ENCODE assay signal across 20 cellular contexts in genomic region chr9:79598562-79599345, GRCh38. TPM values are rescaled to one million over a fixed set of nuclear protein-coding genes. Genes with fewer than 3 reads are reported as not detected.
DNase-seq lines count a peak whose midpoint lies in the region; ATAC-seq and TF ChIP-seq lines count a peak whose summit lies in the region.
"Had no signal": no experiment of that assay in that cellular context is flagged by ENCODE, and none has a peak within 500 bp of the region (broad histone marks: within the 10 kb centered on the region; RNA-seq: fewer than 3 reads in every experiment).

No MANE protein-coding gene starts in this region.

- TF ChIP-seq EP300 in SK-N-SH (IDR thresholded peaks at IDR 0.05; ENCODE audit: borderline replicate concordance in 1 of 2, low read depth in 1 of 2, low read length in 1 of 2): no peak

- no peaks in the 10 kb centered on the region for H3K27me3 ChIP-seq in BLaER1
- H3K27me3 ChIP-seq in CD4-positive, alpha-beta memory T cell (ENCODE audit: insufficient read depth, low read length): no peaks in the 10 kb centered on the region
- no peaks in the 10 kb centered on the region for H3K27me3 ChIP-seq in SK-N-SH (ENCODE audit: insufficient read depth)
- H3K27me3 ChIP-seq: SJCRH30 had no signal

- peaks cover 73% of the 10 kb centered on the region for H3K4me1 ChIP-seq in BLaER1
- H3K4me1 ChIP-seq in CD4-positive, alpha-beta memory T cell (ENCODE audit: insufficient read depth, low read length): peaks cover 21% of the 10 kb centered on the region
- H3K4me1 ChIP-seq in SK-N-SH (ENCODE audit: control insufficient read depth in 1 of 2, insufficient read depth in 2 of 2, low read depth in 1 of 2, low read length in 1 of 2): peaks cover 0 to 5% of the 10 kb centered on the region in 2 experiments; a peak in 2 of 4 replicates
- H3K4me1 ChIP-seq: HAP-1, SJCRH30 had no signal

- H2AFZ ChIP-seq in SK-N-SH (ENCODE audit: low read depth): no peak overlapping the region
- H2AFZ ChIP-seq: GM23338 had no signal

- no peak for DNase-seq in CD4-positive, alpha-beta memory T cell
- no peak for DNase-seq in SK-N-SH
- peak; percentile 21 for DNase-seq in fibroblast of gingiva (ENCODE audit: low read depth)
- DNase-seq in AG20443 (ENCODE audit: low spot score): no peak
- DNase-seq in NCI-H510A treated with DMSO at 0.1 percent for 48 hours (lab: John Stamatoyannopoulos, UW): no peak
- DNase-seq: CD8-positive, alpha-beta T cell; DMS153; NCI-H1694; NCI-H2081; NCI-H2171; NCI-H345; NCI-H524 treated with DMSO at 0.1 percent for 48 hours; NCI-H82; SJCRH30 had no signal

- H4K20me1 ChIP-seq in BLaER1 (peaks cover 53% of the 10 kb centered on the region), SK-N-SH (ENCODE audit: insufficient read depth) (peaks cover 46% of the 10 kb centered on the region)

- no peak for ATAC-seq in HG03025 (IDR thresholded peaks at IDR 0.05; ENCODE audit: low FRiP score, unreplicated experiment)
- ATAC-seq: CD8-positive, alpha-beta T cell; GM23338 had no signal

- H3K4me3 ChIP-seq in BLaER1 (no peak overlapping the region), SK-N-SH (ENCODE audit: low read depth in 2 of 2, low read length in 1 of 2) (no peak overlapping the region)
- H3K4me3 ChIP-seq in CD4-positive, alpha-beta memory T cell (ENCODE audit: low read length in 2 of 2): no peak overlapping the region
- H3K4me3 ChIP-seq: GM23338, HAP-1, SJCRH30 had no signal

- H3K27ac ChIP-seq in BLaER1 (peak overlapping the region; percentile 46), SK-N-SH (ENCODE audit: low read depth in 2 of 2, low read length in 1 of 2) (peak overlapping the region in 1 of 2 experiments; percentile 64; a peak in 2 of 4 replicates)
- H3K27ac ChIP-seq in CD4-positive, alpha-beta memory T cell (ENCODE audit: low read depth, low read length): no peak overlapping the region
- H3K27ac ChIP-seq: SJCRH30 had no signal

- peaks cover 6% of the 10 kb centered on the region for H3F3A ChIP-seq in SK-N-SH (replicated peaks; ENCODE audit: insufficient read depth)

- POLR2A ChIA-PET in CD4-positive, alpha-beta memory T cell (lab: Charles Lee; ENCODE audit: partially characterized antibody): interaction anchor here (1.2 to 1.6 kb wide), 2 partner anchors 16 to 17 kb away, joined by 3 to 4 read pairs; no protein-coding TSS in a partner anchor
- POLR2A ChIA-PET in SK-N-SH (lab: Yijun Ruan, JAX): no interaction called here

- intact Hi-C loops in CD4-positive, alpha-beta memory T cell (cut with micrococcal nuclease): no loop called here

- H3K9me2 ChIP-seq in SK-N-SH: no peaks in the 10 kb centered on the region

- H3K4me3 Mint-ChIP-seq in CD4-positive, alpha-beta memory T cell: peak overlapping the region in 4 of 8 donors; percentile 3 to 35 (median 23)
- H3K4me3 Mint-ChIP-seq: B cell; CD8-positive, alpha-beta T cell; GM23338; IgD-negative memory B cell had no signal

- H3K9me3 ChIP-seq in BLaER1 (peaks cover 51% of the 10 kb centered on the region), SK-N-SH (no peaks in the 10 kb centered on the region)
- H3K9me3 ChIP-seq in CD4-positive, alpha-beta memory T cell (ENCODE audit: control insufficient read depth in 1 of 2, low read length in 2 of 2): no peaks in the 10 kb centered on the region
- H3K9me3 ChIP-seq: HAP-1 had no signal

- TF ChIP-seq RAD21 in SK-N-SH (IDR thresholded peaks at IDR 0.05; ENCODE audit: low read length): no peak

- WGBS in SK-N-SH (ENCODE audit: low lambda C conversion rate): 62% methylated on average over 4 of the region's 4 CpGs

- H3K9ac ChIP-seq in BLaER1 (no peak overlapping the region), SK-N-SH (no peak overlapping the region)

- no peaks in the 10 kb centered on the region for H3K27me3 Mint-ChIP-seq in CD4-positive, alpha-beta memory T cell
- H3K27me3 Mint-ChIP-seq: B cell, IgD-negative memory B cell had no signal

- H3K4me2 ChIP-seq in BLaER1 (peak overlapping the region; percentile 50), SK-N-SH (no peak overlapping the region)
- H3K4me2 ChIP-seq: GM23338 had no signal

- H3K79me2 ChIP-seq in SK-N-SH (ENCODE audit: insufficient read depth): peaks cover 100% of the 10 kb centered on the region

- peak overlapping the region in 4 of 7 donors; percentile 4 to 43 (median 8) for H3K27ac Mint-ChIP-seq in CD4-positive, alpha-beta memory T cell
- H3K27ac Mint-ChIP-seq: B cell; CD8-positive, alpha-beta T cell had no signal

- H3K36me3 Mint-ChIP-seq in CD4-positive, alpha-beta memory T cell: peaks cover 20 to 27% of the 10 kb centered on the region in 2 donors

- no peak for TF ChIP-seq CTCF in SK-N-SH (IDR thresholded peaks at IDR 0.05)

- H3K4me1 Mint-ChIP-seq in CD4-positive, alpha-beta memory T cell: peaks cover 47 to 79% (median 57%) of the 10 kb centered on the region in 4 donors

- H3K36me3 ChIP-seq in BLaER1: peaks cover 90% of the 10 kb centered on the region
- H3K36me3 ChIP-seq in CD4-positive, alpha-beta memory T cell (ENCODE audit: insufficient read depth, low read length): no peaks in the 10 kb centered on the region
- peaks cover 41 to 73% of the 10 kb centered on the region in 2 experiments for H3K36me3 ChIP-seq in SK-N-SH (replicated peaks in 1 of 2; ENCODE audit: control insufficient read depth in 1 of 2, insufficient read depth in 2 of 2, low read length in 1 of 2)
- H3K36me3 ChIP-seq: HAP-1 had no signal

- peaks cover 0 to 11% (median 6%) of the 10 kb centered on the region in 8 donors for H3K9me3 Mint-ChIP-seq in CD4-positive, alpha-beta memory T cell
- H3K9me3 Mint-ChIP-seq: GM23338 had no signal

- CTCF ChIA-PET in CD4-positive, alpha-beta memory T cell (lab: Charles Lee; ENCODE audit: partially characterized antibody): no interaction called here
- CTCF ChIA-PET in SK-N-SH (lab: Yijun Ruan, JAX): interaction anchor here (0.7 kb wide), 1 partner anchor 953 kb away, joined by 3 read pairs; no protein-coding TSS in a partner anchor

TF ChIP-seq in SK-N-SH, 30 proteins besides CTCF, POLR2A, EP300 and RAD21:
- TF ChIP-seq MEF2A (IDR thresholded peaks at IDR 0.05; ENCODE audit: borderline replicate concordance, low read depth) (no peak), TCF12 (IDR thresholded peaks at IDR 0.05) (peak; percentile 79), NFIC (IDR thresholded peaks at IDR 0.05; ENCODE audit: borderline replicate concordance) (peak; percentile 22; the same call in 1 of the 2 replicates), JUND (IDR thresholded peaks at IDR 0.05) (peak; percentile 20; the same call in 1 of the 2 replicates), MAX (IDR thresholded peaks at IDR 0.05; ENCODE audit: low read depth) (no peak), PBX3 (IDR thresholded peaks at IDR 0.05) (peak; percentile 62)

RNA-seq across cellular contexts. Expression of gene TLE4, which starts 27.0 kb away (rescaled TPM):
- 100 to 1,000 TPM in 1 of 2 experiments, 10 to 100 TPM in 1; 98.6 to 101 TPM for total RNA-seq in CD4-positive, alpha-beta memory T cell
- 10 to 100 TPM; 27.9 to 45.7 TPM for polyA plus RNA-seq in CD4-positive, alpha-beta memory T cell
- 40.4 and 49.5 TPM in 2 replicates for polyA plus RNA-seq in SK-N-SH (2012; rRNA removed)
- polyA plus RNA-seq in SK-N-SH (2012; cell fraction: cytosol; rRNA removed): 45.0 and 48.3 TPM in 2 replicates
- 86.9 and 87.3 TPM in 2 replicates for polyA plus RNA-seq in SK-N-SH (2012; cell fraction: nucleus; rRNA removed)
